In genomic region chr7:128361463-128362441, GRCh38 we compare ENCODE assay signal across 8 cellular contexts. TPM values are rescaled to one million over a fixed set of nuclear protein-coding genes. Genes with fewer than 3 reads are reported as not detected.
DNase-seq lines count a peak whose midpoint lies in the region; ATAC-seq and TF ChIP-seq lines count a peak whose summit lies in the region.

PRRT4 (minus strand) TSS chr7:128361690.

- H3K27ac Mint-ChIP-seq in endodermal cell, result no peak within 1 kb of the TSS

- H3K36me3 ChIP-seq in endodermal cell (ENCODE audit: control insufficient read depth, insufficient read depth, low read length), result no peaks in the 10 kb centered on the region
- H3K36me3 ChIP-seq in mucosa of descending colon (ENCODE audit: low read depth), result no peaks in the 10 kb centered on the region
- no peaks in the 10 kb centered on the region for H3K36me3 ChIP-seq in tibial artery

- 1 to 6% methylated on average over 25 to 84 of the region's 84 CpGs for WGBS in endodermal cell (ENCODE audit: insufficient coverage in 1 of 2, insufficient read length in 1 of 2), 2 experiments

- no peak within 1 kb of the TSS for H3K9ac ChIP-seq in endodermal cell (ENCODE audit: extremely low read depth, low read length, poor library complexity, severe bottlenecking)

- H3K27me3 ChIP-seq in endodermal cell (ENCODE audit: control insufficient read depth, insufficient read depth, low read length, poor library complexity, severe bottlenecking) (peaks cover 98% of the 10 kb centered on the region), tibial artery (peaks cover 0 to 61% of the 10 kb centered on the region in 2 donors)

- H3K27ac ChIP-seq in endodermal cell (ENCODE audit: low read depth, low read length), result no peak within 1 kb of the TSS
- H3K27ac ChIP-seq in tibial artery, result no peak within 1 kb of the TSS

- no peaks in the 10 kb centered on the region for H3K4me1 Mint-ChIP-seq in endodermal cell

- H3K9me3 Mint-ChIP-seq in endodermal cell, result no peaks in the 10 kb centered on the region

- TF ChIP-seq CTCF in GM12875 (IDR thresholded peaks at IDR 0.05; ENCODE audit: borderline replicate concordance, insufficient read depth, low read depth, low read length) (no peak), endodermal cell (conservative IDR thresholded peaks at IDR 0.05) (peak; percentile 54), mucosa of descending colon (IDR thresholded peaks at IDR 0.05) (no peak), tibial artery (IDR thresholded peaks at IDR 0.05) (no peak)

- peak within 1 kb of the TSS; percentile 11 for H3K4me3 ChIP-seq in GM12875 (ENCODE audit: low read depth, low read length)
- peak within 1 kb of the TSS; percentile 74 for H3K4me3 ChIP-seq in endodermal cell (ENCODE audit: low read length)
- H3K4me3 ChIP-seq in mucosa of descending colon, result no peak within 1 kb of the TSS
- H3K4me3 ChIP-seq in tibial artery, result peak within 1 kb of the TSS; percentile 46 to 57

- no peaks in the 10 kb centered on the region for H3K4me1 ChIP-seq in endodermal cell (ENCODE audit: control insufficient read depth, insufficient read depth, low read length)
- H3K4me1 ChIP-seq in mucosa of descending colon (ENCODE audit: low read depth), result peaks cover 2% of the 10 kb centered on the region
- peaks cover 0 to 25% (median 18%) of the 10 kb centered on the region in 4 donors for H3K4me1 ChIP-seq in tibial artery

- peak; percentile 59 for DNase-seq in NCI-H146 (lab: John Stamatoyannopoulos, UW)
- peak; percentile 29 to 40 for DNase-seq in activated CD4-positive, alpha-beta T cell treated with anti-CD3 and anti-CD28 coated beads, Interleukin-2, amount 50 U/mL, for 48 hours
- peak; percentile 77 for DNase-seq in endodermal cell
- DNase-seq in mucosa of descending colon, result peak in 2 of 3 donors; percentile 21 to 46
- DNase-seq in tibial artery, result peak in 1 of 2 donors; percentile 68

- ATAC-seq in mucosa of descending colon (peak; percentile 78), HG02981 (IDR thresholded peaks at IDR 0.05; ENCODE audit: unreplicated experiment) (no peak), GM18868 (IDR thresholded peaks at IDR 0.05; ENCODE audit: unreplicated experiment) (no peak)

- intact Hi-C loops in mucosa of descending colon (cut with DNase I, micrococcal nuclease), result no loop called here
- intact Hi-C loops in tibial artery (cut with DNase I; ENCODE audit: low total_unique reads), result no loop called here

- H3K9me3 ChIP-seq in endodermal cell (ENCODE audit: control insufficient read depth, low read length), result no peaks in the 10 kb centered on the region
- H3K9me3 ChIP-seq in mucosa of descending colon, result no peaks in the 10 kb centered on the region
- no peaks in the 10 kb centered on the region for H3K9me3 ChIP-seq in tibial artery

- no peaks in the 10 kb centered on the region for H3K36me3 Mint-ChIP-seq in endodermal cell (ENCODE audit: low read depth)

- H3K4me3 Mint-ChIP-seq in endodermal cell, result peak within 1 kb of the TSS; percentile 54

- peaks cover 97% of the 10 kb centered on the region for H3K27me3 Mint-ChIP-seq in endodermal cell (ENCODE audit: insufficient read depth)

RNA-seq across cellular contexts. Expression of gene PRRT4, which starts in this region (rescaled TPM):
- total RNA-seq in endodermal cell (under 1 TPM in 1 of 2 donors, not detected in 1; 0.18 TPM), mucosa of descending colon (1 to 10 TPM in 1 of 3 donors, under 1 TPM in 1, not detected in 1; 0.43 to 3.1 TPM)
- polyA plus RNA-seq in endodermal cell (2013, experiment 1 of 2), result 0.93 TPM
- polyA plus RNA-seq in endodermal cell (2013, experiment 2 of 2), result 0.79 TPM

Comparison
In these comparisons a context has a peak if more than half of its experiments do, and no peak if none do; other contexts are left out.
1. Peak in DNase-seq and H3K4me3 ChIP-seq in endodermal cell; RNA of the gene not detected or under 1 TPM.